15 cellular contexts compared by ENCODE assay signal in genomic region chr2:86203614-86204013, GRCh38. TPM values are rescaled to one million over a fixed set of nuclear protein-coding genes. Genes with fewer than 3 reads are reported as not detected.
A peak's percentile ranks its signal among the peaks of the same experiment; 100 is the strongest.
DNase-seq lines count a peak whose midpoint lies in the region; ATAC-seq, FAIRE-seq and TF ChIP-seq lines count a peak whose summit lies in the region.
"Had no signal": no experiment of that assay in that cellular context is flagged by ENCODE, and none has a peak within 500 bp of the region (broad histone marks: within the 10 kb centered on the region; RNA-seq: fewer than 3 reads in every experiment).

No MANE protein-coding gene starts in this region.

- TF ChIP-seq POLR2A in A549 (IDR thresholded peaks at IDR 0.05; ENCODE audit: low read length) (no peak), K562 (conservative IDR thresholded peaks at IDR 0.05) (no peak), upper lobe of left lung (IDR thresholded peaks at IDR 0.05) (no peak)

- H3K9me1 ChIP-seq in K562 (ENCODE audit: control insufficient read depth, insufficient read depth, low read length): no peaks in the 10 kb centered on the region

- no peaks in the 10 kb centered on the region for H3K9me2 ChIP-seq in Karpas-422 (replicated peaks; ENCODE audit: insufficient read depth, low read length)

- CTCF ChIA-PET in A549 (lab: Yijun Ruan, JAX) (interaction anchor here (0.7 to 1.3 kb wide), 3 partner anchors 10 to 169 kb away, joined by 3 read pairs; no protein-coding TSS in a partner anchor), K562 (lab: Yijun Ruan, JAX; ENCODE audit: low intra/inter-chr PET ratio) (no interaction called here)

- POLR2A ChIA-PET in A549 (lab: Yijun Ruan, JAX): interaction anchor here (0.6 kb wide), 1 partner anchor 238 kb away, joined by 4 read pairs; the partner anchor contains the start of gene KDM3A
- POLR2A ChIA-PET in K562 (lab: Yijun Ruan, JAX): interaction anchor here (1.4 to 13.6 kb wide), 4 partner anchors 9 to 97 kb away, joined by 3 to 134 read pairs (median 14); partner anchors contain the start of genes IMMT and PTCD3

- DNase-seq in A549 (ENCODE audit: low read depth in 1 of 2, low spot score in 1 of 2): no peak
- peak; percentile 49 for DNase-seq in Karpas-422
- no peak for DNase-seq in K562 (ENCODE audit: extremely low read depth in 1 of 4, low spot score in 3 of 4)
- DNase-seq in HPDE6-E6E7 (ENCODE audit: extremely low spot score): no peak
- no peak for DNase-seq in upper lobe of left lung
- no peak for DNase-seq in activated CD4-positive, alpha-beta T cell treated with anti-CD3 and anti-CD28 coated beads, Interleukin-2, amount 50 U/mL, for 4 hours
- DNase-seq: Calu3; CD4-positive, CD25-positive, alpha-beta regulatory T cell; DMS 273 treated with DMSO at 0.1 percent for 48 hours; H7; KBM-7 had no signal

- TF ChIP-seq CTCF in A549 (IDR thresholded peaks at IDR 0.05): no peak
- no peak for TF ChIP-seq CTCF in K562 (IDR thresholded peaks at IDR 0.05 in 2 of 3, conservative IDR thresholded peaks at IDR 0.05 in 1 of 3; ENCODE audit: insufficient read depth in 2 of 3, low read depth in 1 of 3, low read length in 3 of 3)
- TF ChIP-seq CTCF in upper lobe of left lung (IDR thresholded peaks at IDR 0.05): no peak

- H3K27ac ChIP-seq in A549: no peak overlapping the region
- no peak overlapping the region for H3K27ac ChIP-seq in BLaER1
- H3K27ac ChIP-seq in Karpas-422 (ENCODE audit: low read length): no peak overlapping the region
- no peak overlapping the region for H3K27ac ChIP-seq in K562 (ENCODE audit: extremely low read depth, low read depth, low read length)
- no peak overlapping the region for H3K27ac ChIP-seq in upper lobe of left lung

- FAIRE-seq in A549 (lab: Jason Lieb, UNC) (no peak), K562 (lab: Jason Lieb, UNC) (no peak)
- FAIRE-seq: A204.1, GM12891 had no signal

- H3K4me2 ChIP-seq in A549 (no peak overlapping the region), BLaER1 (peak overlapping the region; percentile 48), Karpas-422 (ENCODE audit: low read depth, low read length, poor library complexity, severe bottlenecking) (no peak overlapping the region), K562 (ENCODE audit: insufficient read depth, low read length) (0 out of 2 replicates have a peak overlapping the region, but pooled peaks have one; percentile 9)
- H3K4me2 ChIP-seq: GM23338 had no signal

- no peaks in the 10 kb centered on the region for H3K27me3 ChIP-seq in BLaER1
- H3K27me3 ChIP-seq in Karpas-422 (ENCODE audit: low read length): no peaks in the 10 kb centered on the region
- H3K27me3 ChIP-seq in K562 (ENCODE audit: control insufficient read depth in 2 of 2, insufficient read depth in 2 of 2, low read length in 2 of 2): no peaks in the 10 kb centered on the region
- H3K27me3 ChIP-seq in upper lobe of left lung: no peaks in the 10 kb centered on the region

- H2AFZ ChIP-seq in Karpas-422 (ENCODE audit: low read length) (no peak overlapping the region), K562 (ENCODE audit: low read depth, low read length) (no peak overlapping the region)
- H2AFZ ChIP-seq: GM23338 had no signal

- H3K79me2 ChIP-seq in Karpas-422 (ENCODE audit: low read length) (peaks cover 64% of the 10 kb centered on the region), K562 (ENCODE audit: control insufficient read depth, insufficient read depth, low read length) (peaks cover 73% of the 10 kb centered on the region)

- H4K20me1 ChIP-seq in BLaER1: peaks cover 19% of the 10 kb centered on the region; the same call in 1 of the 2 replicates
- no peaks in the 10 kb centered on the region for H4K20me1 ChIP-seq in Karpas-422 (ENCODE audit: insufficient read depth, low read depth, low read length)
- no peaks in the 10 kb centered on the region for H4K20me1 ChIP-seq in K562 (replicated peaks; ENCODE audit: control insufficient read depth, insufficient read depth, low read length)

- BruUV-seq in K562 (replicated peaks; lab: Mats Ljungman, UMichigan): no TSS peak

- H3K4me3 ChIP-seq in A549 (no peak overlapping the region), BLaER1 (no peak overlapping the region), Karpas-422 (ENCODE audit: low read length) (no peak overlapping the region), K562 (no peak overlapping the region), upper lobe of left lung (no peak overlapping the region)
- H3K4me3 ChIP-seq: GM23338 had no signal

- ATAC-seq in A549 (no peak), K562 (no peak), upper lobe of left lung (ENCODE audit: low FRiP score in 2 of 2) (no peak)
- ATAC-seq: GM23338 had no signal

- H3K9me3 ChIP-seq in A549: no peaks in the 10 kb centered on the region
- H3K9me3 ChIP-seq in BLaER1: no peaks in the 10 kb centered on the region
- H3K9me3 ChIP-seq in Karpas-422 (ENCODE audit: low read length): no peaks in the 10 kb centered on the region
- H3K9me3 ChIP-seq in K562 (replicated peaks; ENCODE audit: control insufficient read depth, insufficient read depth, low read depth, low read length): no peaks in the 10 kb centered on the region
- H3K9me3 ChIP-seq in upper lobe of left lung: no peaks in the 10 kb centered on the region

- WGBS in A549 (ENCODE audit: missing lambda C conversion rate): 100% methylated on average over 1 of the region's 1 CpG
- 100% methylated on average over 1 of the region's 1 CpG for WGBS in K562 (ENCODE audit: insufficient coverage, low coverage, missing lambda C conversion rate)
- WGBS in upper lobe of left lung, 2 donors: 96 to 100% methylated on average over 1 of the region's 1 CpG

- TF ChIP-seq RAD21 in A549 (conservative IDR thresholded peaks at IDR 0.05 in 1 of 2, IDR thresholded peaks at IDR 0.05 in 1 of 2) (no peak), K562 (CRISPR knock-in tag; conservative IDR thresholded peaks at IDR 0.05 in 1 of 2, IDR thresholded peaks at IDR 0.05 in 1 of 2) (no peak)

- TF ChIP-seq EP300 in A549 (IDR thresholded peaks at IDR 0.05) (no peak), K562 (IDR thresholded peaks at IDR 0.05; ENCODE audit: low read length) (no peak), upper lobe of left lung (IDR thresholded peaks at IDR 0.05) (no peak)

- H3K9ac ChIP-seq in BLaER1 (no peak overlapping the region), Karpas-422 (ENCODE audit: low read length) (no peak overlapping the region), K562 (ENCODE audit: insufficient read depth in 1 of 2, low read depth in 2 of 2, low read length in 2 of 2) (no peak overlapping the region)

- intact Hi-C loops in K562 (cut with micrococcal nuclease): no loop called here

- H3K4me1 ChIP-seq in A549 (peaks cover 10% of the 10 kb centered on the region; the same call in 1 of the 3 replicates), BLaER1 (peaks cover 32% of the 10 kb centered on the region), Karpas-422 (ENCODE audit: low read length) (peaks cover 30% of the 10 kb centered on the region), K562 (replicated peaks in 1 of 2; ENCODE audit: control insufficient read depth in 2 of 2, insufficient read depth in 2 of 2, low read length in 2 of 2) (peaks cover 11 to 23% of the 10 kb centered on the region in 2 experiments), upper lobe of left lung (peaks cover 10 to 18% (median 13%) of the 10 kb centered on the region in 4 donors)

- H3K36me3 ChIP-seq in BLaER1 (peaks cover 34% of the 10 kb centered on the region), Karpas-422 (ENCODE audit: insufficient read depth, low read length) (peaks cover 27% of the 10 kb centered on the region; the same call in 1 of the 2 replicates), K562 (ENCODE audit: control insufficient read depth, insufficient read depth, low read length) (peaks cover 47% of the 10 kb centered on the region), upper lobe of left lung (peaks cover 9 to 28% (median 26%) of the 10 kb centered on the region in 4 donors)

- in situ Hi-C loops in K562 (cut with MboI): no loop called here

RNA-seq across cellular contexts. Expression of gene MRPL35, which starts 4.4 kb away (rescaled TPM):
- polyA plus RNA-seq in A549 (2011; rRNA removed): 115 and 122 TPM in 2 replicates
- 84.3 and 96.1 TPM in 2 replicates for polyA plus RNA-seq in A549 (2012; cell fraction: cytosol; rRNA removed)
- polyA plus RNA-seq in A549 (2012; cell fraction: nucleus; rRNA removed): 28.5 and 29.2 TPM in 2 replicates
- 68.6 to 78.6 TPM (median 70.5 TPM) in 3 replicates for polyA plus RNA-seq in A549 (2017; fragmentation: RNase III; extraction: RNeasy Plus Mini Kit Qiagen cat#74134 plus additional on column Dnase treatment)
- polyA minus RNA-seq in A549 (2011; rRNA and poly(A)+ RNA removed): 82.3 and 113 TPM in 2 replicates
- 45.8 and 73.9 TPM in 2 replicates for total RNA-seq in Karpas-422 (2014; rRNA removed; shearing (Covaris generic); ENCODE audit: low replicate concordance)
- total RNA-seq in K562 (2011; cell fraction: chromatin; rRNA removed; ENCODE audit: low replicate concordance): 24.4 and 30.0 TPM in 2 replicates
- total RNA-seq in K562 (2011; cell fraction: nucleolus; rRNA removed): 37.7 and 42.0 TPM in 2 replicates
- total RNA-seq in K562 (2011; cell fraction: nucleoplasm; rRNA removed): 29.3 and 30.0 TPM in 2 replicates
- 85.5 and 118 TPM in 2 replicates for total RNA-seq in K562 (2014; rRNA removed)
- total RNA-seq in K562 (2014; rRNA removed; fragmentation: Illumina TruSeq; extraction: Trizol): 210 and 223 TPM in 2 replicates
- total RNA-seq in K562 (2015; rRNA removed; fragmentation: Illumina TruSeq; extraction: Trizol): 156 and 159 TPM in 2 replicates
- 100 and 120 TPM in 2 replicates for total RNA-seq in K562 (2021)
- polyA plus RNA-seq in K562 (2011; rRNA removed): 159 and 254 TPM in 2 replicates
- polyA plus RNA-seq in K562 (2011; cell fraction: cytosol; rRNA removed): 140 and 222 TPM in 2 replicates
- 80.2 and 83.9 TPM in 2 replicates for polyA plus RNA-seq in K562 (2011; cell fraction: nucleus; rRNA removed)
- polyA plus RNA-seq in K562 (2012): 79.4 and 107 TPM in 2 replicates
- 233 and 247 TPM in 2 replicates for polyA plus RNA-seq in K562 (2014; fragmentation: Illumina TruSeq; extraction: Trizol)
- 100 to 1,000 TPM; 166 to 180 TPM for polyA plus RNA-seq in K562 (2014; fragmentation: Nextera tagmentation; extraction: Ambion mirVana)
- polyA plus RNA-seq in K562 (2014; rRNA removed): 229 and 236 TPM in 2 replicates
- polyA minus RNA-seq in K562 (2011; rRNA and poly(A)+ RNA removed): 52.6 and 74.0 TPM in 2 replicates
- polyA minus RNA-seq in K562 (2011; cell fraction: cytosol; rRNA and poly(A)+ RNA removed): 36.0 and 50.0 TPM in 2 replicates
- polyA minus RNA-seq in K562 (2011; cell fraction: nucleus; rRNA and poly(A)+ RNA removed): 21.9 and 31.7 TPM in 2 replicates
- 10 to 100 TPM in 5 of 6 donors, 1 to 10 TPM in 1; 9.9 to 21.5 (median 16.6) TPM for total RNA-seq in upper lobe of left lung

RNA-seq across cellular contexts. Expression of gene IMMT, which starts 8.4 kb away (rescaled TPM):
- polyA plus RNA-seq in A549 (2011; rRNA removed) (126 and 157 TPM in 2 replicates), A549 (2017; fragmentation: RNase III; extraction: RNeasy Plus Mini Kit Qiagen cat#74134 plus additional on column Dnase treatment) (101 to 109 TPM (median 107 TPM) in 3 replicates), K562 (2011; rRNA removed) (84.5 and 140 TPM in 2 replicates), K562 (2014; fragmentation: Illumina TruSeq; extraction: Trizol) (146 and 184 TPM in 2 replicates), K562 (2014; fragmentation: Nextera tagmentation; extraction: Ambion mirVana) (100 to 1,000 TPM; 153 to 294 TPM), K562 (2014; rRNA removed) (138 and 150 TPM in 2 replicates)
- polyA plus RNA-seq in A549 (2012; cell fraction: cytosol; rRNA removed): 50.7 and 55.0 TPM in 2 replicates
- 42.2 and 69.0 TPM in 2 replicates for polyA plus RNA-seq in A549 (2012; cell fraction: nucleus; rRNA removed)
- 81.2 and 82.0 TPM in 2 replicates for polyA minus RNA-seq in A549 (2011; rRNA and poly(A)+ RNA removed)
- total RNA-seq in Karpas-422 (2014; rRNA removed; shearing (Covaris generic); ENCODE audit: low replicate concordance): 75.6 and 115 TPM in 2 replicates
- 126 and 186 TPM in 2 replicates for total RNA-seq in K562 (2011; cell fraction: chromatin; rRNA removed; ENCODE audit: low replicate concordance)
- total RNA-seq in K562 (2011; cell fraction: nucleolus; rRNA removed): 67.8 and 69.7 TPM in 2 replicates
- 91.2 and 93.2 TPM in 2 replicates for total RNA-seq in K562 (2011; cell fraction: nucleoplasm; rRNA removed)
- total RNA-seq in K562 (2014; rRNA removed) (117 and 121 TPM in 2 replicates), K562 (2014; rRNA removed; fragmentation: Illumina TruSeq; extraction: Trizol) (136 and 150 TPM in 2 replicates), K562 (2015; rRNA removed; fragmentation: Illumina TruSeq; extraction: Trizol) (113 and 119 TPM in 2 replicates), K562 (2021) (154 and 160 TPM in 2 replicates), upper lobe of left lung (10 to 100 TPM; 36.7 to 65.4 (median 54.8) TPM)
- 58.0 and 63.5 TPM in 2 replicates for polyA plus RNA-seq in K562 (2011; cell fraction: cytosol; rRNA removed)
- polyA plus RNA-seq in K562 (2011; cell fraction: nucleus; rRNA removed): 45.7 and 56.5 TPM in 2 replicates
- 116 and 117 TPM in 2 replicates for polyA plus RNA-seq in K562 (2012)
- 120 and 149 TPM in 2 replicates for polyA minus RNA-seq in K562 (2011; rRNA and poly(A)+ RNA removed)
- 57.3 and 73.7 TPM in 2 replicates for polyA minus RNA-seq in K562 (2011; cell fraction: cytosol; rRNA and poly(A)+ RNA removed)
- polyA minus RNA-seq in K562 (2011; cell fraction: nucleus; rRNA and poly(A)+ RNA removed): 37.7 and 46.2 TPM in 2 replicates

Comparison
In these comparisons a context has a peak if more than half of its experiments do, and no peak if none do; other contexts are left out.
1. H3K4me2 ChIP-seq: peak in BLaER1 (single experiment) and K562 (single experiment); none in A549 (single experiment) and Karpas-422 (single experiment).
2. Of the 35 proteins assayed by ChIP-seq in both K562 and A549: peak only in K562: KDM1A; only in A549: none; in both: ZFP36; in neither: 32; mixed calls (peak in some experiments, not most) for 1.